ENCODE assay signal across 1 cellular context in genomic region chr20:53917145-53918009, GRCh38.
A peak's percentile ranks its signal among the peaks of the same experiment; 100 is the strongest.
TF ChIP-seq lines count a peak whose summit lies in the region.

No MANE protein-coding gene starts in this region.

TF ChIP-seq in K562, 482 proteins besides CTCF, POLR2A, EP300 and RAD21 (continued from another document and continues in another):
- peak in 1 of 2 experiments; percentile 58; a peak in 1 of 4 replicates for TF ChIP-seq ZNF318 (IDR thresholded peaks at IDR 0.05; ENCODE audit: borderline replicate concordance in 1 of 2, low read depth in 1 of 2)
- peak; percentile 81 for TF ChIP-seq JUND (IDR thresholded peaks at IDR 0.05; ENCODE audit: borderline replicate concordance, low read depth, low read length)
- TF ChIP-seq JUND (tag; IDR thresholded peaks at IDR 0.05; ENCODE audit: borderline replicate concordance, low read depth, low read length) = peak; percentile 68; the same call in 2 of the 3 replicates
- peak; percentile 68 for TF ChIP-seq SMARCC2 (IDR thresholded peaks at IDR 0.05; ENCODE audit: low read depth)
- TF ChIP-seq SREBF2 (CRISPR knock-in tag; IDR thresholded peaks at IDR 0.05) = no peak
- peak; percentile 33; the same call in 1 of the 2 replicates for TF ChIP-seq BACH1 (tag; IDR thresholded peaks at IDR 0.05)
- peak; percentile 85 for TF ChIP-seq DPF2 (IDR thresholded peaks at IDR 0.05)
- peak; percentile 91 for TF ChIP-seq SOX6 (IDR thresholded peaks at IDR 0.05)
- no peak for TF ChIP-seq CLOCK (CRISPR knock-in tag; IDR thresholded peaks at IDR 0.05; ENCODE audit: borderline replicate concordance)
- 0 out of 2 replicates have a peak, but pooled peaks have one; percentile 34 for TF ChIP-seq GATAD2A (IDR thresholded peaks at IDR 0.05)
- TF ChIP-seq NR2C1 (IDR thresholded peaks at IDR 0.05) = no peak
- TF ChIP-seq NR2C1 (tag; IDR thresholded peaks at IDR 0.05) = peak; percentile 13; the same call in 1 of the 2 replicates
- TF ChIP-seq CSDE1 (IDR thresholded peaks at IDR 0.05) = no peak
- peak; percentile 70 for TF ChIP-seq KLF16 (IDR thresholded peaks at IDR 0.05)
- TF ChIP-seq MTA2 (IDR thresholded peaks at IDR 0.05; ENCODE audit: low read depth) = peak; percentile 84
- no peak for TF ChIP-seq FOXA3 (CRISPR knock-in tag; conservative IDR thresholded peaks at IDR 0.05 in 1 of 2, IDR thresholded peaks at IDR 0.05 in 1 of 2)
- no peak for TF ChIP-seq ZNF324 (CRISPR knock-in tag; IDR thresholded peaks at IDR 0.05)
- TF ChIP-seq ZNF589 (CRISPR knock-in tag; IDR thresholded peaks at IDR 0.05; ENCODE audit: low read depth) = peak; percentile 95
- TF ChIP-seq SMARCA4 (IDR thresholded peaks at IDR 0.05) = peak; percentile 86
- TF ChIP-seq ZNF77 (CRISPR knock-in tag; IDR thresholded peaks at IDR 0.05) = no peak
- peak; percentile 23; the same call in 1 of the 2 replicates for TF ChIP-seq CREM (IDR thresholded peaks at IDR 0.05; ENCODE audit: low read depth)
- peak; percentile 74 for TF ChIP-seq SMARCE1 (IDR thresholded peaks at IDR 0.05)
- no peak for TF ChIP-seq NR4A1 (CRISPR knock-in tag; IDR thresholded peaks at IDR 0.05)
- peak; percentile 71; the same call in 1 of the 2 replicates for TF ChIP-seq NR4A1 (tag; IDR thresholded peaks at IDR 0.05)
- no peak for TF ChIP-seq MCM2 (IDR thresholded peaks at IDR 0.05; ENCODE audit: low read depth)
- TF ChIP-seq RBFOX2 (IDR thresholded peaks at IDR 0.05; ENCODE audit: low read depth, low read length) = peak; percentile 4
- TF ChIP-seq LEF1 (IDR thresholded peaks at IDR 0.05) = peak; percentile 87
- TF ChIP-seq DMBX1 (CRISPR knock-in tag; IDR thresholded peaks at IDR 0.05; ENCODE audit: borderline replicate concordance) = peak; percentile 65
- TF ChIP-seq CREB3L1 (IDR thresholded peaks at IDR 0.05; ENCODE audit: borderline replicate concordance, low read depth) = peak; percentile 34; the same call in 1 of the 2 replicates
- TF ChIP-seq GTF3C2 (IDR thresholded peaks at IDR 0.05; ENCODE audit: borderline replicate concordance, extremely low read depth, insufficient read length) = no peak
- TF ChIP-seq TAL1 (IDR thresholded peaks at IDR 0.05) = peak; percentile 92
- TF ChIP-seq PKNOX1 (IDR thresholded peaks at IDR 0.05) = peak; percentile 71
- 0 out of 2 replicates have a peak, but pooled peaks have one; percentile 5 for TF ChIP-seq ZNF444 (CRISPR knock-in tag; IDR thresholded peaks at IDR 0.05)
- TF ChIP-seq PRMT5 (CRISPR knock-in tag; IDR thresholded peaks at IDR 0.05) = no peak
- 0 out of 2 replicates have a peak, but pooled peaks have one; percentile 26 for TF ChIP-seq JUN (IDR thresholded peaks at IDR 0.05; ENCODE audit: borderline replicate concordance, low read depth, low read length)
- no peak for TF ChIP-seq JUN (CRISPR knock-in tag; IDR thresholded peaks at IDR 0.05; ENCODE audit: borderline replicate concordance)
- TF ChIP-seq SMARCB1 (IDR thresholded peaks at IDR 0.05; ENCODE audit: insufficient read length, low read depth) = no peak
- TF ChIP-seq NFIC (IDR thresholded peaks at IDR 0.05) = peak; percentile 64
- TF ChIP-seq ARNT (IDR thresholded peaks at IDR 0.05) = peak in 1 of 2 experiments; percentile 87; a peak in 2 of 4 replicates
- 0 out of 4 replicates have a peak, but pooled peaks of 1 of the 2 experiments have one; percentile 17 for TF ChIP-seq MLLT1 (IDR thresholded peaks at IDR 0.05)
- TF ChIP-seq NFE2 (IDR thresholded peaks at IDR 0.05; ENCODE audit: low read depth) = no peak
- 0 out of 3 replicates have a peak, but pooled peaks of 1 of the 2 experiments have one; percentile 27 for TF ChIP-seq CBX3 (IDR thresholded peaks at IDR 0.05; ENCODE audit: borderline replicate concordance in 1 of 2, low read length in 2 of 2)
- TF ChIP-seq GATA2 (CRISPR knock-in tag; IDR thresholded peaks at IDR 0.05) = 0 out of 2 replicates have a peak, but pooled peaks have one; percentile 61
- peak; percentile 81 for TF ChIP-seq NCOR1 (IDR thresholded peaks at IDR 0.05)
- TF ChIP-seq RBM17 (IDR thresholded peaks at IDR 0.05; ENCODE audit: borderline replicate concordance, low read depth, low read length) = no peak
- peak; percentile 69 for TF ChIP-seq FOXM1 (IDR thresholded peaks at IDR 0.05; ENCODE audit: low read depth)
- TF ChIP-seq FOXM1 (CRISPR knock-in tag; IDR thresholded peaks at IDR 0.05; ENCODE audit: low read depth) = no peak
- TF ChIP-seq CBFA2T3 (IDR thresholded peaks at IDR 0.05) = peak; percentile 94
- TF ChIP-seq L3MBTL2 (IDR thresholded peaks at IDR 0.05) = peak; percentile 91
- no peak for TF ChIP-seq HCFC1 (IDR thresholded peaks at IDR 0.05; ENCODE audit: low read depth, low read length)
- no peak for TF ChIP-seq ZNF408 (CRISPR knock-in tag; IDR thresholded peaks at IDR 0.05; ENCODE audit: low read depth)
- TF ChIP-seq ZEB2 (IDR thresholded peaks at IDR 0.05) = peak; percentile 44; the same call in 1 of the 2 replicates
- TF ChIP-seq CTBP1 (IDR thresholded peaks at IDR 0.05; ENCODE audit: borderline replicate concordance) = peak; percentile 61
- TF ChIP-seq ZNF584 (CRISPR knock-in tag; IDR thresholded peaks at IDR 0.05; ENCODE audit: low read depth) = peak; percentile 88
